Comparison of ENCODE assay signal across 1 cellular context in genomic region chr9:93039456-93039855, GRCh38.
TF ChIP-seq lines count a peak whose summit lies in the region.

No MANE protein-coding gene starts in this region.

TF ChIP-seq in H1, 55 proteins besides CTCF, POLR2A, EP300 and RAD21:
- TF ChIP-seq RXRA (IDR thresholded peaks at IDR 0.05; ENCODE audit: insufficient read depth, low read depth, low read length) = no peak
- no peak for TF ChIP-seq TEAD4 (IDR thresholded peaks at IDR 0.05; ENCODE audit: low read depth, low read length)
- TF ChIP-seq SAP30 (IDR thresholded peaks at IDR 0.05; ENCODE audit: insufficient read depth, insufficient replicate concordance, low read length) = no peak
- no peak for TF ChIP-seq SUZ12 (IDR thresholded peaks at IDR 0.05; ENCODE audit: low read length)
- no peak for TF ChIP-seq SIX5 (IDR thresholded peaks at IDR 0.05; ENCODE audit: low read depth, low read length)
- TF ChIP-seq FOSL1 (IDR thresholded peaks at IDR 0.05; ENCODE audit: insufficient read depth, low read depth, low read length) = no peak
- TF ChIP-seq ZNF274 (IDR thresholded peaks at IDR 0.05; ENCODE audit: borderline replicate concordance, extremely low read depth, low read length) = no peak
